8 cellular contexts compared by ENCODE assay signal in the genomic region with DNA sequence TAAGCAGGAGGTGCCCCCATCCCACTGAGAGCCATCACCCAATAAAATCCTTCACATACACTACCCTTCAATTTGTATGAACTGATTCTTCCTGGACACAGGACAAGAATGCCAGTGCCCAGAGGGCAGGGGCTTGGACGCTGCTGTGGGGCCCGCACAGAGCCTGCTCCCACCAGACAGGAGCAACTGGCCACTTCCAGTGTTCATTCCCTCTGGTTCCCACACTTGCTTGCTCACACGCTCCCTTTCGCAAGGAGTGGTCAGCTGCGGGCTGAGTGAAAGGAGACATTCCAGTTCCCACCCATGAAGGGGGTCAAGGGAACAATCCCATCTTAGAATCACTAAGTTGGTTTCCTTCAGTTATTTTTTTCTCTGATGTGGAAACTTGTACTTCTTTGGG.
"Had no signal": no experiment of that assay in that cellular context is flagged by ENCODE, and none has a peak within 500 bp of the region (broad histone marks: within the 10 kb centered on the region; RNA-seq: fewer than 3 reads in every experiment).

No MANE protein-coding gene starts in this region.

- H3K4me1 Mint-ChIP-seq: IgD-negative memory B cell had no signal

- H3K27me3 Mint-ChIP-seq: IgD-negative memory B cell had no signal

- H3K4me3 ChIP-seq: GM23248, HAP-1 had no signal

- ATAC-seq: HCT116, HepG2 had no signal

- H3K4me1 ChIP-seq: HAP-1 had no signal

- DNase-seq: GM23248, H7, HFFc6 had no signal

- FAIRE-seq: HepG2 had no signal

- H3K4me3 Mint-ChIP-seq: HFFc6, IgD-negative memory B cell had no signal

- H3K27ac ChIP-seq: GM23248, HL-60 had no signal

- H3K36me3 ChIP-seq: HAP-1 had no signal

- H3K27ac Mint-ChIP-seq: HFFc6, IgD-negative memory B cell had no signal

- H3K9me3 ChIP-seq: HAP-1 had no signal
